Comparison of ENCODE assay signal across 9 cellular contexts in genomic region chr19:49338691-49339363, GRCh38. TPM values are rescaled to one million over a fixed set of nuclear protein-coding genes. Genes with fewer than 3 reads are reported as not detected.
DNase-seq lines count a peak whose midpoint lies in the region; ATAC-seq, FAIRE-seq and TF ChIP-seq lines count a peak whose summit lies in the region.
"Had no signal": no experiment of that assay in that cellular context is flagged by ENCODE, and none has a peak within 500 bp of the region (broad histone marks: within the 10 kb centered on the region; RNA-seq: fewer than 3 reads in every experiment).

No MANE protein-coding gene starts in this region.

- H3K4me1 ChIP-seq in heart right ventricle = peaks cover 2 to 51% (median 27%) of the 10 kb centered on the region in 9 donors

- TF ChIP-seq POLR2A in GM12892 (IDR thresholded peaks at IDR 0.05; ENCODE audit: low read depth, low read length) = no peak

- peaks cover 42% of the 10 kb centered on the region for H3K4me1 Mint-ChIP-seq in activated CD8-positive, alpha-beta T cell treated with anti-CD3 and anti-CD28 coated beads for 36 hours (ENCODE audit: low read depth)
- H3K4me1 Mint-ChIP-seq in progenitor cell of endocrine pancreas (ENCODE audit: low read depth) = peaks cover 15% of the 10 kb centered on the region

- no peaks in the 10 kb centered on the region for H3K27me3 Mint-ChIP-seq in activated CD8-positive, alpha-beta T cell treated with anti-CD3 and anti-CD28 coated beads for 36 hours
- no peaks in the 10 kb centered on the region for H3K27me3 Mint-ChIP-seq in progenitor cell of endocrine pancreas

- no peaks in the 10 kb centered on the region for H3K27me3 ChIP-seq in heart right ventricle

- no peak for TF ChIP-seq CTCF in activated CD8-positive, alpha-beta T cell treated with anti-CD3 and anti-CD28 coated beads for 36 hours (IDR thresholded peaks at IDR 0.05)
- TF ChIP-seq CTCF in heart right ventricle (IDR thresholded peaks at IDR 0.05) (no peak), progenitor cell of endocrine pancreas (IDR thresholded peaks at IDR 0.05; ENCODE audit: unreplicated experiment) (peak; percentile 19)

- H3K4me3 Mint-ChIP-seq in activated CD8-positive, alpha-beta T cell treated with anti-CD3 and anti-CD28 coated beads for 36 hours = no peak overlapping the region
- H3K4me3 Mint-ChIP-seq in progenitor cell of endocrine pancreas (ENCODE audit: low read depth) = peak overlapping the region; percentile 55

- peak; percentile 68 for DNase-seq in activated CD4-positive, alpha-beta T cell treated with anti-CD3 and anti-CD28 coated beads for 48 hours
- DNase-seq in activated CD4-positive, alpha-beta T cell treated with anti-CD3 and anti-CD28 coated beads for 4 hours = no peak
- peak; percentile 46 for DNase-seq in activated CD8-positive, alpha-beta T cell treated with anti-CD3 and anti-CD28 coated beads for 36 hours
- DNase-seq in heart right ventricle = peak; percentile 69 to 73
- DNase-seq in progenitor cell of endocrine pancreas (ENCODE audit: low spot score, unreplicated experiment) = peak; percentile 88
- no peak for DNase-seq in GM12892 (ENCODE audit: insufficient read length)
- DNase-seq in dedifferentiated amniotic fluid mesenchymal stem cell (ENCODE audit: extremely low spot score) = no peak

- H3K36me3 ChIP-seq in heart right ventricle = peaks cover 0 to 65% (median 24%) of the 10 kb centered on the region in 9 donors

- CTCF ChIA-PET in activated CD8-positive, alpha-beta T cell treated with anti-CD3 and anti-CD28 coated beads for 36 hours (lab: Charles Lee) = no interaction called here

- H3K9me3 Mint-ChIP-seq in activated CD8-positive, alpha-beta T cell treated with anti-CD3 and anti-CD28 coated beads for 36 hours = no peaks in the 10 kb centered on the region
- no peaks in the 10 kb centered on the region for H3K9me3 Mint-ChIP-seq in progenitor cell of endocrine pancreas (ENCODE audit: low read depth)

- H3K27ac ChIP-seq in heart right ventricle = peak overlapping the region in 9 of 10 donors; percentile 10 to 88 (median 80)

- peak; percentile 17 for ATAC-seq in activated CD8-positive, alpha-beta T cell treated with anti-CD3 and anti-CD28 coated beads for 36 hours
- ATAC-seq in heart right ventricle = peak; percentile 28 to 70 (median 63)
- ATAC-seq in GM21723 (IDR thresholded peaks at IDR 0.05; ENCODE audit: unreplicated experiment) = no peak

- peak overlapping the region in 9 of 10 donors; percentile 27 to 63 (median 45) for H3K4me3 ChIP-seq in heart right ventricle

- intact Hi-C loops in activated CD8-positive, alpha-beta T cell treated with anti-CD3 and anti-CD28 coated beads for 36 hours (cut with micrococcal nuclease) = no loop called here
- intact Hi-C loops in heart right ventricle (cut with DNase I) = loop anchor here in 1 of 10 donors (2.0 kb wide), 1 partner anchor 24 kb away; the partner anchor contains the start of genes DKKL1 and TEAD2

- no peak for FAIRE-seq in GM12892 (lab: Jason Lieb, UNC)
- FAIRE-seq: G401.6 had no signal

- H3K9me3 ChIP-seq in heart right ventricle = no peaks in the 10 kb centered on the region

- peak overlapping the region; percentile 38 for H3K27ac Mint-ChIP-seq in activated CD8-positive, alpha-beta T cell treated with anti-CD3 and anti-CD28 coated beads for 36 hours
- H3K27ac Mint-ChIP-seq in progenitor cell of endocrine pancreas = peak overlapping the region; percentile 87

- 9 to 13% methylated on average over 32 of the region's 32 CpGs for WGBS in heart right ventricle, 2 donors

- peaks cover 34% of the 10 kb centered on the region for H3K36me3 Mint-ChIP-seq in activated CD8-positive, alpha-beta T cell treated with anti-CD3 and anti-CD28 coated beads for 36 hours (ENCODE audit: low read depth)
- peaks cover 35% of the 10 kb centered on the region for H3K36me3 Mint-ChIP-seq in progenitor cell of endocrine pancreas (ENCODE audit: insufficient read depth)

- POLR2A ChIA-PET in activated CD8-positive, alpha-beta T cell treated with anti-CD3 and anti-CD28 coated beads for 36 hours (lab: Charles Lee) = no interaction called here

RNA-seq across cellular contexts. Expression of gene CD37, which starts 3.6 kb away (rescaled TPM):
- 100 to 1,000 TPM; 131 to 137 TPM for total RNA-seq in activated CD8-positive, alpha-beta T cell treated with anti-CD3 and anti-CD28 coated beads for 36 hours
- total RNA-seq in heart right ventricle (10 to 100 TPM in 2 of 10 donors, 1 to 10 TPM in 8; 2.0 to 34.2 (median 3.9) TPM), progenitor cell of endocrine pancreas (not detected in 2 replicates)
- 1 to 10 TPM; 2.3 to 3.5 TPM for polyA plus RNA-seq in heart right ventricle
- polyA plus RNA-seq in GM12892 (2012; ENCODE audit: missing spikeins) = 159 TPM

RNA-seq across cellular contexts. Expression of gene SLC6A16, which starts 13.8 kb away (rescaled TPM):
- 1 to 10 TPM in 1 of 2 experiments, under 1 TPM in 1; 0.61 to 1.1 TPM for total RNA-seq in activated CD8-positive, alpha-beta T cell treated with anti-CD3 and anti-CD28 coated beads for 36 hours
- total RNA-seq in heart right ventricle = 1 to 10 TPM in 2 of 10 donors, under 1 TPM in 8; 0.25 to 1.0 (median 0.77) TPM
- 1 to 10 TPM in 1 of 2 donors, under 1 TPM in 1; 0.13 to 3.1 TPM for polyA plus RNA-seq in heart right ventricle
- total RNA-seq in progenitor cell of endocrine pancreas = 10.5 and 11.8 TPM in 2 replicates
- 1.8 TPM for polyA plus RNA-seq in GM12892 (2012; ENCODE audit: missing spikeins)

RNA-seq across cellular contexts. Expression of gene TEAD2, which starts 23.4 kb away (rescaled TPM):
- not detected for total RNA-seq in activated CD8-positive, alpha-beta T cell treated with anti-CD3 and anti-CD28 coated beads for 36 hours
- 10 to 100 TPM; 34.1 to 67.8 (median 45.1) TPM for total RNA-seq in heart right ventricle
- polyA plus RNA-seq in heart right ventricle = 10 to 100 TPM; 43.5 to 50.5 TPM
- total RNA-seq in progenitor cell of endocrine pancreas = 226 and 235 TPM in 2 replicates
- 0.91 TPM for polyA plus RNA-seq in GM12892 (2012; ENCODE audit: missing spikeins)

RNA-seq across cellular contexts. Expression of gene DKKL1, which starts 24.9 kb away (rescaled TPM):
- total RNA-seq in activated CD8-positive, alpha-beta T cell treated with anti-CD3 and anti-CD28 coated beads for 36 hours = not detected
- under 1 TPM in 3 of 10 donors, not detected in 7; 0.22 to 0.54 (median 0.26) TPM for total RNA-seq in heart right ventricle
- polyA plus RNA-seq in heart right ventricle = under 1 TPM in 1 of 2 donors, not detected in 1; 0.20 TPM
- 3.6 and 5.2 TPM in 2 replicates for total RNA-seq in progenitor cell of endocrine pancreas
- polyA plus RNA-seq in GM12892 (2012; ENCODE audit: missing spikeins) = not detected

RNA-seq across cellular contexts. Expression of gene KASH5, which starts 49.2 kb away (rescaled TPM):
- under 1 TPM in 1 of 2 experiments, not detected in 1; 0.95 TPM for total RNA-seq in activated CD8-positive, alpha-beta T cell treated with anti-CD3 and anti-CD28 coated beads for 36 hours
- total RNA-seq in heart right ventricle = not detected
- not detected for polyA plus RNA-seq in heart right ventricle
- total RNA-seq in progenitor cell of endocrine pancreas = not detected in 2 replicates
- polyA plus RNA-seq in GM12892 (2012; ENCODE audit: missing spikeins) = not detected

Comparison
In these comparisons a context has a peak if more than half of its experiments do, and no peak if none do; other contexts are left out.
1. DNase-seq: peak in activated CD4-positive, alpha-beta T cell treated with anti-CD3 and anti-CD28 coated beads for 48 hours (single experiment), activated CD8-positive, alpha-beta T cell treated with anti-CD3 and anti-CD28 coated beads for 36 hours (single experiment), heart right ventricle (2 of 2) and progenitor cell of endocrine pancreas (single experiment); none in activated CD4-positive, alpha-beta T cell treated with anti-CD3 and anti-CD28 coated beads for 4 hours (0 of 2), GM12892 (single experiment) and dedifferentiated amniotic fluid mesenchymal stem cell (single experiment).
2. RNA of gene TEAD2, which starts 23.4 kb away (total RNA-seq): 226 to 235 TPM in progenitor cell of endocrine pancreas and 34.1 to 67.8 TPM in heart right ventricle; not detected in activated CD8-positive, alpha-beta T cell treated with anti-CD3 and anti-CD28 coated beads for 36 hours; every median in the first group is over 10 times any median in the second.